Comparison of ENCODE assay signal across 1 cellular context in the genomic region with DNA sequence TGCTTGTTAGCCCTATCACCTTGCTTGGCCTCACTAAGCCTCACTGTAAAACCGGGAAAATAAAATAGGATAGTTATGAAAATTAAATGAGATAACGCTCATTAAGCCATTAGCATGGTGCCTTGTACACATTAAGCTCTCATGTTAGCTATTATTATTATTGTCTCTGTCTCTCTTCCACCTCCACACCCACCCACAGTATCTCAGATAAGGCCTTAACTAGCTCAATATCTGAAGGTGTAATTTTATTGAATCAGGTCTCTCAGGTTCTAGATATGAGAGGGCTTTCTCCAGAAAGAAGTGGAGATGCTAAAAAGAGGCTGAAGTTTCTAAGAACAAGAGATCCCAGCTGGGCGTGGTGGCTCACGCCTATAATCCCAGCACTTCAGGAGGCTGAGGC.
TF ChIP-seq lines count a peak whose summit lies in the region.

No MANE protein-coding gene starts in this region.

TF ChIP-seq in WTC11, 78 proteins besides CTCF, POLR2A, EP300 and RAD21 (continued from another document):
- TF ChIP-seq, protein P1, sequence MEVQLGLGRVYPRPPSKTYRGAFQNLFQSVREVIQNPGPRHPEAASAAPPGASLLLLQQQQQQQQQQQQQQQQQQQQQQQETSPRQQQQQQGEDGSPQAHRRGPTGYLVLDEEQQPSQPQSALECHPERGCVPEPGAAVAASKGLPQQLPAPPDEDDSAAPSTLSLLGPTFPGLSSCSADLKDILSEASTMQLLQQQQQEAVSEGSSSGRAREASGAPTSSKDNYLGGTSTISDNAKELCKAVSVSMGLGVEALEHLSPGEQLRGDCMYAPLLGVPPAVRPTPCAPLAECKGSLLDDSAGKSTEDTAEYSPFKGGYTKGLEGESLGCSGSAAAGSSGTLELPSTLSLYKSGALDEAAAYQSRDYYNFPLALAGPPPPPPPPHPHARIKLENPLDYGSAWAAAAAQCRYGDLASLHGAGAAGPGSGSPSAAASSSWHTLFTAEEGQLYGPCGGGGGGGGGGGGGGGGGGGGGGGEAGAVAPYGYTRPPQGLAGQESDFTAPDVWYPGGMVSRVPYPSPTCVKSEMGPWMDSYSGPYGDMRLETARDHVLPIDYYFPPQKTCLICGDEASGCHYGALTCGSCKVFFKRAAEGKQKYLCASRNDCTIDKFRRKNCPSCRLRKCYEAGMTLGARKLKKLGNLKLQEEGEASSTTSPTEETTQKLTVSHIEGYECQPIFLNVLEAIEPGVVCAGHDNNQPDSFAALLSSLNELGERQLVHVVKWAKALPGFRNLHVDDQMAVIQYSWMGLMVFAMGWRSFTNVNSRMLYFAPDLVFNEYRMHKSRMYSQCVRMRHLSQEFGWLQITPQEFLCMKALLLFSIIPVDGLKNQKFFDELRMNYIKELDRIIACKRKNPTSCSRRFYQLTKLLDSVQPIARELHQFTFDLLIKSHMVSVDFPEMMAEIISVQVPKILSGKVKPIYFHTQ (CRISPR knock-in tag; IDR thresholded peaks at IDR 0.05), result no peak
- TF ChIP-seq NR3C1 (CRISPR knock-in tag; conservative IDR thresholded peaks at IDR 0.05; ENCODE audit: low read depth), result no peak
- no peak for TF ChIP-seq MXD4 (CRISPR knock-in tag; IDR thresholded peaks at IDR 0.05; ENCODE audit: borderline replicate concordance)
- no peak for TF ChIP-seq ZNF512 (CRISPR knock-in tag; IDR thresholded peaks at IDR 0.05; ENCODE audit: borderline replicate concordance)
- TF ChIP-seq SMAD4 (CRISPR knock-in tag; IDR thresholded peaks at IDR 0.05), result no peak
- TF ChIP-seq TEAD4 (CRISPR knock-in tag; IDR thresholded peaks at IDR 0.05), result no peak
- no peak for TF ChIP-seq ZNF423 (CRISPR knock-in tag; IDR thresholded peaks at IDR 0.05)
- TF ChIP-seq, protein P2, sequence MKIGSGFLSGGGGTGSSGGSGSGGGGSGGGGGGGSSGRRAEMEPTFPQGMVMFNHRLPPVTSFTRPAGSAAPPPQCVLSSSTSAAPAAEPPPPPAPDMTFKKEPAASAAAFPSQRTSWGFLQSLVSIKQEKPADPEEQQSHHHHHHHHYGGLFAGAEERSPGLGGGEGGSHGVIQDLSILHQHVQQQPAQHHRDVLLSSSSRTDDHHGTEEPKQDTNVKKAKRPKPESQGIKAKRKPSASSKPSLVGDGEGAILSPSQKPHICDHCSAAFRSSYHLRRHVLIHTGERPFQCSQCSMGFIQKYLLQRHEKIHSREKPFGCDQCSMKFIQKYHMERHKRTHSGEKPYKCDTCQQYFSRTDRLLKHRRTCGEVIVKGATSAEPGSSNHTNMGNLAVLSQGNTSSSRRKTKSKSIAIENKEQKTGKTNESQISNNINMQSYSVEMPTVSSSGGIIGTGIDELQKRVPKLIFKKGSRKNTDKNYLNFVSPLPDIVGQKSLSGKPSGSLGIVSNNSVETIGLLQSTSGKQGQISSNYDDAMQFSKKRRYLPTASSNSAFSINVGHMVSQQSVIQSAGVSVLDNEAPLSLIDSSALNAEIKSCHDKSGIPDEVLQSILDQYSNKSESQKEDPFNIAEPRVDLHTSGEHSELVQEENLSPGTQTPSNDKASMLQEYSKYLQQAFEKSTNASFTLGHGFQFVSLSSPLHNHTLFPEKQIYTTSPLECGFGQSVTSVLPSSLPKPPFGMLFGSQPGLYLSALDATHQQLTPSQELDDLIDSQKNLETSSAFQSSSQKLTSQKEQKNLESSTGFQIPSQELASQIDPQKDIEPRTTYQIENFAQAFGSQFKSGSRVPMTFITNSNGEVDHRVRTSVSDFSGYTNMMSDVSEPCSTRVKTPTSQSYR (CRISPR knock-in tag; IDR thresholded peaks at IDR 0.05), result no peak
- no peak for TF ChIP-seq E2F5 (CRISPR knock-in tag; IDR thresholded peaks at IDR 0.05)
- no peak for TF ChIP-seq EMX1 (CRISPR knock-in tag; IDR thresholded peaks at IDR 0.05)
